Comparison of ENCODE assay signal across 8 cellular contexts in genomic region chrX:41333744-41333993, GRCh38. TPM values are rescaled to one million over a fixed set of nuclear protein-coding genes. Genes with fewer than 3 reads are reported as not detected.
DNase-seq lines count a peak whose midpoint lies in the region; ATAC-seq and TF ChIP-seq lines count a peak whose summit lies in the region.

No MANE protein-coding gene starts in this region.

- ATAC-seq in GM21367 (IDR thresholded peaks at IDR 0.05; ENCODE audit: unreplicated experiment) = peak; percentile 18

- peaks cover 0 to 47% of the 10 kb centered on the region in 2 donors for H3K4me1 ChIP-seq in right atrium auricular region

- no peak for TF ChIP-seq CTCF in right atrium auricular region (IDR thresholded peaks at IDR 0.05)

- H3K9me3 ChIP-seq in right atrium auricular region = no peaks in the 10 kb centered on the region

- DNase-seq in DMS79 (lab: John Stamatoyannopoulos, UW) = peak; percentile 53
- peak; percentile 66 for DNase-seq in HS-27A (ENCODE audit: low read depth)
- DNase-seq in NOMO-1 (lab: John Stamatoyannopoulos, UW; ENCODE audit: unreplicated experiment in 2 of 2) = peak; percentile 84 to 93
- DNase-seq in amniotic stem cell (lab: John Stamatoyannopoulos, UW) = peak; percentile 85
- DNase-seq in right atrium auricular region (ENCODE audit: low spot score) = no peak
- peak; percentile 99 for DNase-seq in retina
- DNase-seq in HuH-7.5 (ENCODE audit: low spot score) = no peak

- no peaks in the 10 kb centered on the region for H3K27me3 ChIP-seq in right atrium auricular region

- peak overlapping the region; percentile 98 to 100 for H3K27ac ChIP-seq in right atrium auricular region

- peaks cover 9% of the 10 kb centered on the region for H3K36me3 ChIP-seq in right atrium auricular region

- peak overlapping the region; percentile 87 to 92 for H3K4me3 ChIP-seq in right atrium auricular region

RNA-seq across cellular contexts. Expression of gene DDX3X, which starts 0.3 kb away (rescaled TPM):
- 100 to 1,000 TPM; 150 to 152 TPM for total RNA-seq in right atrium auricular region

Comparison
In these comparisons a context has a peak if more than half of its experiments do, and no peak if none do; other contexts are left out.
1. DNase-seq: peak in DMS79 (single experiment), HS-27A (single experiment), NOMO-1 (2 of 2), amniotic stem cell (single experiment) and retina (single experiment); none in right atrium auricular region (single experiment) and HuH-7.5 (single experiment).